In the genomic region with DNA sequence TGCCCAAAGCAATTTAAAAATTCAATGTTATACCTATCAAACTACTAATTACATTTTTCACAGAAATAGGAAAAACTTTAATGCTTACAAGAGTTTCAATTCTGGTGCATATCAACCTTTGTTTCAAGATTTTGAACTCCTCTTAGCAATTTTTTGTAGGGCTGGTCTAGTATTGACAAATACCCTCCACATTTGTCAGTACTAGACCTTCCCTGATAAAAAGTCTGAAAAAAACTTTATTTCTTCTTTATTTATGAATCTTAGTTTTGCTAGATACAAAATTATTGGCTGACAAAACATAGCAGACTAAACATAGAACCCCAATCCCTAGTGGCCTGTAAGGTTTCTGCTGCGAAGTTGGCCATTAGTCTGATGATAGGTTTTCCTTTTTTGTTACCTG, we compare ENCODE assay signal across 24 cellular contexts.
"Had no signal": no experiment of that assay in that cellular context is flagged by ENCODE, and none has a peak within 500 bp of the region (broad histone marks: within the 10 kb centered on the region; RNA-seq: fewer than 3 reads in every experiment).

No MANE protein-coding gene starts in this region.

- H3K27me3 ChIP-seq: colonic mucosa, dorsolateral prefrontal cortex, esophagus muscularis mucosa, esophagus squamous epithelium, foreskin keratinocyte, gastrocnemius medialis, gastroesophageal sphincter, heart left ventricle, heart right ventricle had no signal

- H3K36me3 ChIP-seq: colonic mucosa, esophagus muscularis mucosa, esophagus squamous epithelium, gastrocnemius medialis, gastroesophageal sphincter, heart left ventricle, heart right ventricle had no signal

- ATAC-seq: effector memory CD8-positive, alpha-beta T cell; esophagus mucosa; foreskin keratinocyte; gastrocnemius medialis; gastroesophageal sphincter; heart left ventricle; heart right ventricle had no signal

- H3K4me1 ChIP-seq: colonic mucosa, esophagus muscularis mucosa, esophagus squamous epithelium, foreskin keratinocyte, gastrocnemius medialis, gastroesophageal sphincter, heart left ventricle, heart right ventricle had no signal

- DNase-seq: colonic mucosa; cortex of kidney; dermis blood vessel endothelial cell; dorsolateral prefrontal cortex; effector CD4-positive, alpha-beta T cell; effector CD8-positive, alpha-beta T cell; effector memory CD4-positive, alpha-beta T cell; effector memory CD8-positive, alpha-beta T cell; endodermal cell; erythroblast; esophagus squamous epithelium; foreskin fibroblast; foreskin keratinocyte; foreskin melanocyte; gastrocnemius medialis; glutamatergic neuron; head of caudate nucleus; heart left ventricle; heart right ventricle had no signal

- H3K4me3 ChIP-seq: colonic mucosa, coronary artery, dorsolateral prefrontal cortex, esophagus muscularis mucosa, esophagus squamous epithelium, gastrocnemius medialis, gastroesophageal sphincter, heart left ventricle, heart right ventricle had no signal

- H3K9me3 ChIP-seq: colonic mucosa, gastrocnemius medialis had no signal

- H3K27ac ChIP-seq: colonic mucosa, coronary artery, dorsolateral prefrontal cortex, epithelial cell of prostate, esophagus muscularis mucosa, esophagus squamous epithelium, foreskin keratinocyte, gastrocnemius medialis, gastroesophageal sphincter, heart left ventricle, heart right ventricle had no signal
